ENCODE assay signal across 23 cellular contexts in genomic region chr9:97473717-97474116, GRCh38.
"Had no signal": no experiment of that assay in that cellular context is flagged by ENCODE, and none has a peak within 500 bp of the region (broad histone marks: within the 10 kb centered on the region; RNA-seq: fewer than 3 reads in every experiment).

No MANE protein-coding gene starts in this region.

- H3K9me3 ChIP-seq: breast epithelium, esophagus squamous epithelium, heart left ventricle, lower lobe of right lung, mucosa of descending colon, sigmoid colon, spleen had no signal

- H3K27ac ChIP-seq: breast epithelium, coronary artery, esophagus squamous epithelium, heart left ventricle, lower lobe of right lung, sigmoid colon, spleen had no signal

- ATAC-seq: left colon; lower lobe of right lung; mucosa of descending colon; naive thymus-derived CD4-positive, alpha-beta T cell; T-helper 17 cell had no signal

- H3K27me3 ChIP-seq: breast epithelium, esophagus squamous epithelium, heart left ventricle, sigmoid colon, spleen had no signal

- H3K4me1 ChIP-seq: breast epithelium had no signal

- H3K4me3 ChIP-seq: breast epithelium, coronary artery, esophagus squamous epithelium, heart left ventricle, lower lobe of right lung, mucosa of descending colon, sigmoid colon, spleen had no signal

- DNase-seq: activated B cell treated with CpG ODN at 0.5 μM for 24 hours; activated CD4-positive, alpha-beta memory T cell treated with anti-CD3 and anti-CD28 coated beads for 36 hours; activated CD4-positive, alpha-beta T cell treated with anti-CD3 and anti-CD28 coated beads for 4 hours; activated naive CD4-positive, alpha-beta T cell treated with Interleukin-2 at 50 U/mL for 16 hours; activated naive CD8-positive, alpha-beta T cell treated with anti-CD3 and anti-CD28 coated beads for 36 hours; activated T-cell treated with anti-CD3 and anti-CD28 coated beads, Interleukin-2, amount 50 U/mL, for 48 hours; amniotic stem cell; endodermal cell; esophagus squamous epithelium; heart left ventricle; islet precursor cell; left colon; lower lobe of right lung; mesendoderm; mucosa of descending colon; naive thymus-derived CD4-positive, alpha-beta T cell; sigmoid colon; spleen; stimulated activated CD4-positive, alpha-beta T cell treated with anti-CD3 and anti-CD28 coated beads, Interleukin-4, amount 100 ng/mL, for 1 hour; stimulated activated naive CD4-positive, alpha-beta T cell; T-helper 17 cell had no signal

- H3K36me3 ChIP-seq: breast epithelium had no signal
